Comparison of ENCODE assay signal across 20 cellular contexts in genomic region chr2:240201861-240202260, GRCh38.
"Had no signal": no experiment of that assay in that cellular context is flagged by ENCODE, and none has a peak within 500 bp of the region (broad histone marks: within the 10 kb centered on the region; RNA-seq: fewer than 3 reads in every experiment).

No MANE protein-coding gene starts in this region.

- H3K4me1 ChIP-seq: breast epithelium, pancreas, thyroid gland had no signal

- H3K36me3 ChIP-seq: breast epithelium, esophagus muscularis mucosa, heart left ventricle, left lung, pancreas, thyroid gland had no signal

- ATAC-seq: foreskin keratinocyte; heart left ventricle; left lung; pancreas; right cardiac atrium; stimulated activated effector memory CD8-positive, alpha-beta T cell treated with anti-CD3 and anti-CD28 coated beads, Interleukin-12 subunit alpha, Interleukin-12 subunit beta, amount 100 ng/mL, for 72 hours had no signal

- H3K27ac ChIP-seq: breast epithelium, esophagus muscularis mucosa, foreskin keratinocyte, heart left ventricle, left lung, pancreas, thyroid gland had no signal

- H3K4me3 ChIP-seq: breast epithelium, esophagus muscularis mucosa, heart left ventricle, left lung, lung, pancreas, thyroid gland had no signal

- H3K9me3 ChIP-seq: breast epithelium, pancreas, thyroid gland had no signal

- DNase-seq: activated B cell treated with CpG ODN at 0.5 μM for 24 hours; activated gamma-delta T cell treated with Interleukin-2 at 50 U/mL for 16 hours; activated naive CD4-positive, alpha-beta T cell treated with anti-CD3 and anti-CD28 coated beads, Interleukin-2, amount 50 U/mL, for 16 hours; amniotic stem cell; foreskin keratinocyte; kidney glomerular epithelial cell; left lung; naive B cell; nephron progenitor cell; right cardiac atrium; stimulated activated CD4-positive, alpha-beta T cell treated with anti-CD3 and anti-CD28 coated beads, Interleukin-12 subunit alpha, Interleukin-12 subunit beta, amount 100 ng/mL, for 4 hours; stimulated activated CD4-positive, alpha-beta T cell treated with anti-CD3 and anti-CD28 coated beads, Interleukin-4, amount 100 ng/mL, for 1 hour; T-helper 1 cell; thyroid gland had no signal

- H3K27me3 ChIP-seq: pancreas, thyroid gland had no signal
